ENCODE assay signal across 26 cellular contexts in genomic region chr19:41255171-41255570, GRCh38. TPM values are rescaled to one million over a fixed set of nuclear protein-coding genes. Genes with fewer than 3 reads are reported as not detected.
"Had no signal": no experiment of that assay in that cellular context is flagged by ENCODE, and none has a peak within 500 bp of the region (broad histone marks: within the 10 kb centered on the region; RNA-seq: fewer than 3 reads in every experiment).

No MANE protein-coding gene starts in this region.

- H2AFZ ChIP-seq: hepatocyte, neural progenitor cell had no signal

- H3K36me3 ChIP-seq: neural progenitor cell had no signal

- H3K4me3 ChIP-seq: esophagus muscularis mucosa, gastroesophageal sphincter, heart left ventricle, hepatocyte, left lung, mucosa of descending colon, neural progenitor cell, prostate gland, right atrium auricular region, smooth muscle cell, stomach, thyroid gland had no signal

- H3K9me3 ChIP-seq: esophagus muscularis mucosa, gastroesophageal sphincter, left lung, mucosa of descending colon, prostate gland, right atrium auricular region, stomach, thyroid gland had no signal

- H3K4me1 Mint-ChIP-seq: mesothelial cell of epicardium; naive B cell; neural progenitor cell; stimulated activated effector memory CD8-positive, alpha-beta T cell treated with anti-CD3 and anti-CD28 coated beads, Interleukin-12 subunit alpha, Interleukin-12 subunit beta, amount 100 ng/mL, for 72 hours had no signal

- H3K27ac Mint-ChIP-seq: mesothelial cell of epicardium; natural killer cell treated with Interleukin-12 subunit alpha and Interleukin-12 subunit beta and Interleukin-15 and Interleukin-18, amount 100 ng/mL, for 72 hours; neural progenitor cell; stimulated activated effector memory CD8-positive, alpha-beta T cell treated with anti-CD3 and anti-CD28 coated beads, Interleukin-12 subunit alpha, Interleukin-12 subunit beta, amount 100 ng/mL, for 72 hours had no signal

- H3K36me3 Mint-ChIP-seq: naive B cell; natural killer cell treated with Interleukin-12 subunit alpha and Interleukin-12 subunit beta and Interleukin-15 and Interleukin-18, amount 100 ng/mL, for 72 hours; stimulated activated effector memory CD8-positive, alpha-beta T cell treated with anti-CD3 and anti-CD28 coated beads, Interleukin-12 subunit alpha, Interleukin-12 subunit beta, amount 100 ng/mL, for 72 hours had no signal

- H3K79me2 ChIP-seq: hepatocyte had no signal

- H3K4me3 Mint-ChIP-seq: mesothelial cell of epicardium; naive B cell; natural killer cell treated with Interleukin-12 subunit alpha and Interleukin-12 subunit beta and Interleukin-15 and Interleukin-18, amount 100 ng/mL, for 72 hours; neural progenitor cell; stimulated activated effector memory CD8-positive, alpha-beta T cell treated with anti-CD3 and anti-CD28 coated beads, Interleukin-12 subunit alpha, Interleukin-12 subunit beta, amount 100 ng/mL, for 72 hours had no signal

- H3K9me3 Mint-ChIP-seq: mesothelial cell of epicardium; natural killer cell treated with Interleukin-12 subunit alpha and Interleukin-12 subunit beta and Interleukin-15 and Interleukin-18, amount 100 ng/mL, for 72 hours; neural progenitor cell; stimulated activated effector memory CD8-positive, alpha-beta T cell treated with anti-CD3 and anti-CD28 coated beads, Interleukin-12 subunit alpha, Interleukin-12 subunit beta, amount 100 ng/mL, for 72 hours had no signal

- DNase-seq: dermis blood vessel endothelial cell; effector memory CD4-positive, alpha-beta T cell; foreskin keratinocyte; heart left ventricle; left cardiac atrium; left lung; mesenchymal stem cell; mucosa of descending colon; naive B cell; stimulated activated CD4-positive, alpha-beta T cell treated with anti-CD3 and anti-CD28 coated beads, Interleukin-2, amount 100 ng/mL, for 24 hours; stimulated activated CD4-positive, alpha-beta T cell treated with anti-CD3 and anti-CD28 coated beads, Interleukin-4, amount 100 ng/mL, for 24 hours; stimulated activated naive CD4-positive, alpha-beta T cell treated with Interleukin-2 at 50 U/mL for 16 hours; stomach; thyroid gland; trophoblast cell had no signal

- H3K4me1 ChIP-seq: esophagus muscularis mucosa, foreskin keratinocyte, gastroesophageal sphincter, left lung, neural progenitor cell, prostate gland, right atrium auricular region, stomach, thyroid gland had no signal

- H3K27ac ChIP-seq: esophagus muscularis mucosa, foreskin keratinocyte, gastroesophageal sphincter, heart left ventricle, hepatocyte, left lung, neural progenitor cell, prostate gland, right atrium auricular region, stomach, thyroid gland had no signal

- H3K4me2 ChIP-seq: hepatocyte, neural progenitor cell, smooth muscle cell had no signal

- H3K9ac ChIP-seq: neural progenitor cell had no signal

- H3K27me3 ChIP-seq: esophagus muscularis mucosa, foreskin keratinocyte, gastroesophageal sphincter, heart left ventricle, hepatocyte, left lung, neural progenitor cell, right atrium auricular region, stomach, thyroid gland had no signal

- ATAC-seq: foreskin keratinocyte; gastroesophageal sphincter; heart left ventricle; left cardiac atrium; left lung; mucosa of descending colon; natural killer cell treated with Interleukin-12 subunit alpha and Interleukin-12 subunit beta and Interleukin-15 and Interleukin-18, amount 100 ng/mL, for 72 hours; sciatic nerve; stimulated activated effector memory CD8-positive, alpha-beta T cell treated with anti-CD3 and anti-CD28 coated beads, Interleukin-12 subunit alpha, Interleukin-12 subunit beta, amount 100 ng/mL, for 72 hours had no signal

RNA-seq across cellular contexts. Expression of gene AXL, which starts 36.1 kb away (rescaled TPM):
- total RNA-seq: natural killer cell treated with Interleukin-12 subunit alpha and Interleukin-12 subunit beta and Interleukin-15 and Interleukin-18, amount 100 ng/mL, for 72 hours had no signal
